In genomic region chr12:42373669-42374068, GRCh38 we compare ENCODE assay signal across 34 cellular contexts.
"Had no signal": no experiment of that assay in that cellular context is flagged by ENCODE, and none has a peak within 500 bp of the region (broad histone marks: within the 10 kb centered on the region; RNA-seq: fewer than 3 reads in every experiment).

No MANE protein-coding gene starts in this region.

- H3K27ac ChIP-seq: ascending aorta, cardiac muscle cell, PC-9, RWPE1, WERI-Rb-1 had no signal

- H3K4me3 ChIP-seq: ascending aorta, cardiac muscle cell, PC-9 had no signal

- DNase-seq: activated CD4-positive, alpha-beta memory T cell treated with anti-CD3 and anti-CD28 coated beads, Interleukin-2, amount 10 ng/mL, durations not matched to agents 7 days and 5 days; activated CD4-positive, alpha-beta T cell treated with anti-CD3 and anti-CD28 coated beads for 1 hour; activated CD4-positive, alpha-beta T cell treated with anti-CD3 and anti-CD28 coated beads for 48 hours; activated CD4-positive, CD25-positive, alpha-beta regulatory T cell; activated gamma-delta T cell; activated naive CD4-positive, alpha-beta T cell treated with Interleukin-2 at 50 U/mL for 16 hours; activated naive CD8-positive, alpha-beta T cell treated with anti-CD3 and anti-CD28 coated beads, Interleukin-2, amount 10 ng/mL, durations not matched to agents 7 days and 5 days; activated T-cell treated with anti-CD3 and anti-CD28 coated beads, Interleukin-2, amount 50 U/mL, for 1 hour; amygdala; NCI-H1105; NCI-H1436; NCI-H1694; NCI-H1930; NCI-H2081 treated with DMSO at 0.1 percent for 48 hours; NCI-H226; NCI-H446 treated with DMSO at 0.1 percent for 48 hours; NCI-H524; NK-92 treated with Interleukin-12 subunit alpha and Interleukin-12 subunit beta, amount 100 ng/mL, for 24 hours; PC-9; SIG-M5; SW 1271; T-helper 1 cell; T-helper 2 cell; T1000; WERI-Rb-1 had no signal

- H2AFZ ChIP-seq: PC-9 had no signal

- H3K9me3 ChIP-seq: ascending aorta had no signal

- FAIRE-seq: RCC 7860 had no signal

- H3K9me3 Mint-ChIP-seq: activated CD4-positive, alpha-beta memory T cell treated with anti-CD3 and anti-CD28 coated beads, Interleukin-2, amount 10 ng/mL, durations not matched to agents 7 days and 5 days; activated naive CD4-positive, alpha-beta T cell treated with anti-CD3 and anti-CD28 coated beads, Interleukin-2, amount 50 U/mL, for 24 hours; activated naive CD8-positive, alpha-beta T cell treated with anti-CD3 and anti-CD28 coated beads, Interleukin-2, amount 10 ng/mL, durations not matched to agents 7 days and 5 days; activated T-helper 2 cell treated with anti-CD3 and anti-CD28 coated beads, Interferon-gamma antibody, Interleukin-2, Interleukin-4, amounts not matched to agents 10 μg/mL and 5 μg/mL and 100 μg/mL, durations not matched to agents 14 hours and 24 hours and 36 hours; central memory CD8-positive, alpha-beta T cell had no signal

- H3K36me3 ChIP-seq: cardiac muscle cell, WERI-Rb-1 had no signal

- H3K27me3 Mint-ChIP-seq: activated CD4-positive, alpha-beta memory T cell treated with anti-CD3 and anti-CD28 coated beads, Interleukin-2, amount 10 ng/mL, durations not matched to agents 7 days and 5 days; activated naive CD4-positive, alpha-beta T cell treated with anti-CD3 and anti-CD28 coated beads, Interleukin-2, amount 50 U/mL, for 24 hours; activated naive CD8-positive, alpha-beta T cell treated with anti-CD3 and anti-CD28 coated beads, Interleukin-2, amount 10 ng/mL, durations not matched to agents 7 days and 5 days; central memory CD8-positive, alpha-beta T cell had no signal

- H3K27me3 ChIP-seq: ascending aorta, cardiac muscle cell had no signal

- H3K4me1 ChIP-seq: ascending aorta had no signal

- H3K4me3 Mint-ChIP-seq: activated CD4-positive, alpha-beta memory T cell treated with anti-CD3 and anti-CD28 coated beads, Interleukin-2, amount 10 ng/mL, durations not matched to agents 7 days and 5 days; activated naive CD4-positive, alpha-beta T cell treated with anti-CD3 and anti-CD28 coated beads, Interleukin-2, amount 50 U/mL, for 24 hours; activated naive CD8-positive, alpha-beta T cell treated with anti-CD3 and anti-CD28 coated beads, Interleukin-2, amount 10 ng/mL, durations not matched to agents 7 days and 5 days; central memory CD8-positive, alpha-beta T cell had no signal

- H3K27ac Mint-ChIP-seq: activated CD4-positive, alpha-beta memory T cell treated with anti-CD3 and anti-CD28 coated beads, Interleukin-2, amount 10 ng/mL, durations not matched to agents 7 days and 5 days; activated naive CD4-positive, alpha-beta T cell treated with anti-CD3 and anti-CD28 coated beads, Interleukin-2, amount 50 U/mL, for 24 hours; activated naive CD8-positive, alpha-beta T cell treated with anti-CD3 and anti-CD28 coated beads, Interleukin-2, amount 10 ng/mL, durations not matched to agents 7 days and 5 days; activated T-helper 2 cell treated with anti-CD3 and anti-CD28 coated beads, Interferon-gamma antibody, Interleukin-2, Interleukin-4, amounts not matched to agents 10 μg/mL and 5 μg/mL and 100 μg/mL, durations not matched to agents 14 hours and 24 hours and 36 hours had no signal

- ATAC-seq: Right ventricle myocardium inferior, SK-N-SH treated with all-trans-retinoic acid at 6 μM for 48 hours had no signal

- H3K4me2 ChIP-seq: PC-9 had no signal

- H3K4me1 Mint-ChIP-seq: activated CD4-positive, alpha-beta memory T cell treated with anti-CD3 and anti-CD28 coated beads, Interleukin-2, amount 10 ng/mL, durations not matched to agents 7 days and 5 days; activated naive CD8-positive, alpha-beta T cell treated with anti-CD3 and anti-CD28 coated beads, Interleukin-2, amount 10 ng/mL, durations not matched to agents 7 days and 5 days had no signal
